Comparison of ENCODE assay signal across 20 cellular contexts in genomic region chr19:43704002-43704705, GRCh38. TPM values are rescaled to one million over a fixed set of nuclear protein-coding genes. Genes with fewer than 3 reads are reported as not detected.
DNase-seq lines count a peak whose midpoint lies in the region; ATAC-seq, FAIRE-seq and TF ChIP-seq lines count a peak whose summit lies in the region.
"Had no signal": no experiment of that assay in that cellular context is flagged by ENCODE, and none has a peak within 500 bp of the region (broad histone marks: within the 10 kb centered on the region; RNA-seq: fewer than 3 reads in every experiment).

No MANE protein-coding gene starts in this region.

- H3K36me3 ChIP-seq in H1 (ENCODE audit: control insufficient read depth in 2 of 4, insufficient read depth in 4 of 4, low read length in 3 of 4) = no peaks in the 10 kb centered on the region
- H3K36me3 ChIP-seq: Peyer's patch had no signal

- H3K4me3 ChIP-seq in H1 (ENCODE audit: extremely low read depth in 1 of 4, insufficient read depth in 2 of 4, low read depth in 3 of 4, low read length in 4 of 4) = no peak overlapping the region
- H3K4me3 ChIP-seq: GM23248, Peyer's patch had no signal

- POLR2A ChIA-PET in H1 (lab: Charles Lee; ENCODE audit: partially characterized antibody) = no interaction called here

- H2AK5ac ChIP-seq in H1 (ENCODE audit: low read depth, low read length) = no peak overlapping the region

- 0 out of 7 replicates have a peak, but pooled peaks cover 0 to 2% (median 0%) of the 10 kb centered on the region in 4 experiments for H3K4me1 ChIP-seq in H1 (replicated peaks in 1 of 4; ENCODE audit: control insufficient read depth in 3 of 4, insufficient read depth in 4 of 4, low read length in 3 of 4)

- H3K14ac ChIP-seq in H1 (ENCODE audit: insufficient read length) = no peak overlapping the region

- no peak for TF ChIP-seq RAD21 in H1 (IDR thresholded peaks at IDR 0.05 in 1 of 2, conservative IDR thresholded peaks at IDR 0.05 in 1 of 2; ENCODE audit: low read depth in 2 of 2, low read length in 2 of 2)

- H3K27me3 ChIP-seq in H1 (replicated peaks in 1 of 4; ENCODE audit: control insufficient read depth in 3 of 4, extremely low read depth in 1 of 4, insufficient read depth in 3 of 4, low read length in 3 of 4) = peaks cover 0 to 2% (median under 1%) of the 10 kb centered on the region in 4 experiments; a peak in 3 of 7 replicates
- H3K27me3 ChIP-seq: Peyer's patch had no signal

- H2BK5ac ChIP-seq in H1 (ENCODE audit: low read depth, low read length) = no peak overlapping the region

- no peak for ATAC-seq in stimulated activated naive B cell treated with anti-CD40 and anti-IgM and Interleukin-4, amounts not matched to agents 10 μg/mL and 1 μg/mL and 100 μg/mL, for 72 hours (replicated peaks)
- no peak for ATAC-seq in stimulated activated effector memory CD8-positive, alpha-beta T cell treated with anti-CD3 and anti-CD28 coated beads, Interleukin-12 subunit alpha, Interleukin-12 subunit beta, amount 100 ng/mL, for 72 hours
- ATAC-seq: SK-N-SH treated with all-trans-retinoic acid at 6 μM for 48 hours had no signal

- CTCF ChIA-PET in H1 (lab: Charles Lee; ENCODE audit: partially characterized antibody) = interaction anchor here (0.6 to 1.2 kb wide), 3 partner anchors 10 to 119 kb away, joined by 3 read pairs; no protein-coding TSS in a partner anchor

- no peak overlapping the region for H3K23ac ChIP-seq in H1 (ENCODE audit: insufficient read length)

- no peaks in the 10 kb centered on the region for H3K79me1 ChIP-seq in H1 (ENCODE audit: low read depth, low read length)

- H3K36me3 Mint-ChIP-seq in stimulated activated naive B cell treated with anti-CD40 and anti-IgM and Interleukin-4, amounts not matched to agents 10 μg/mL and 1 μg/mL and 100 μg/mL, for 72 hours = peaks cover 3 to 6% of the 10 kb centered on the region in 2 donors
- no peaks in the 10 kb centered on the region for H3K36me3 Mint-ChIP-seq in stimulated activated effector memory CD8-positive, alpha-beta T cell treated with anti-CD3 and anti-CD28 coated beads, Interleukin-12 subunit alpha, Interleukin-12 subunit beta, amount 100 ng/mL, for 72 hours

- peaks cover 13 to 15% of the 10 kb centered on the region in 2 donors for H3K27me3 Mint-ChIP-seq in stimulated activated naive B cell treated with anti-CD40 and anti-IgM and Interleukin-4, amounts not matched to agents 10 μg/mL and 1 μg/mL and 100 μg/mL, for 72 hours

- FAIRE-seq in H1 (lab: Jason Lieb, UNC) = no peak

- H2BK15ac ChIP-seq in H1 (ENCODE audit: low read length) = no peak overlapping the region

- TF ChIP-seq EP300 in H1 (IDR thresholded peaks at IDR 0.05; ENCODE audit: borderline replicate concordance in 1 of 2, low read depth in 2 of 2, low read length in 2 of 2) = no peak

- no peak overlapping the region for H2BK20ac ChIP-seq in H1 (ENCODE audit: low read length)

- no peak overlapping the region for H3K18ac ChIP-seq in H1 (ENCODE audit: extremely low read depth, low read length)

- 79% methylated on average over 7 of the region's 7 CpGs; no CpG with 5 or more reads in 1 of the 2 experiments for WGBS in H1 (ENCODE audit: extremely low coverage in 1 of 2, insufficient coverage in 1 of 2, insufficient read length in 1 of 2, insufficient replicate concordance in 2 of 2, low coverage in 1 of 2, low lambda C conversion rate in 2 of 2, missing lambda C conversion rate in 1 of 2), 2 experiments

- H3K27ac Mint-ChIP-seq in stimulated activated naive B cell treated with anti-CD40 and anti-IgM and Interleukin-4, amounts not matched to agents 10 μg/mL and 1 μg/mL and 100 μg/mL, for 72 hours = peak overlapping the region; percentile 43
- H3K27ac Mint-ChIP-seq in stimulated activated effector memory CD8-positive, alpha-beta T cell treated with anti-CD3 and anti-CD28 coated beads, Interleukin-12 subunit alpha, Interleukin-12 subunit beta, amount 100 ng/mL, for 72 hours = no peak overlapping the region

- no peak for TF ChIP-seq POLR2A in H1 (IDR thresholded peaks at IDR 0.05; ENCODE audit: control extremely low read depth in 1 of 2, low read depth in 2 of 2, low read length in 2 of 2)

- no peak overlapping the region for H3K9ac ChIP-seq in H1 (replicated peaks in 1 of 4; ENCODE audit: extremely low read depth in 1 of 4, low read depth in 3 of 4, low read length in 3 of 4)
- H3K9ac ChIP-seq: GM23248 had no signal

- peaks cover 16 to 36% of the 10 kb centered on the region in 2 donors for H3K4me1 Mint-ChIP-seq in stimulated activated naive B cell treated with anti-CD40 and anti-IgM and Interleukin-4, amounts not matched to agents 10 μg/mL and 1 μg/mL and 100 μg/mL, for 72 hours
- peaks cover 22% of the 10 kb centered on the region for H3K4me1 Mint-ChIP-seq in stimulated activated effector memory CD8-positive, alpha-beta T cell treated with anti-CD3 and anti-CD28 coated beads, Interleukin-12 subunit alpha, Interleukin-12 subunit beta, amount 100 ng/mL, for 72 hours

- H3K4ac ChIP-seq in H1 (replicated peaks; ENCODE audit: insufficient read length, low read depth, low read length) = no peak overlapping the region

- H3K4me3 Mint-ChIP-seq in stimulated activated naive B cell treated with anti-CD40 and anti-IgM and Interleukin-4, amounts not matched to agents 10 μg/mL and 1 μg/mL and 100 μg/mL, for 72 hours = no peak overlapping the region
- no peak overlapping the region for H3K4me3 Mint-ChIP-seq in stimulated activated effector memory CD8-positive, alpha-beta T cell treated with anti-CD3 and anti-CD28 coated beads, Interleukin-12 subunit alpha, Interleukin-12 subunit beta, amount 100 ng/mL, for 72 hours

- no peak overlapping the region for H3K27ac ChIP-seq in H1 (ENCODE audit: low read depth, low read length)
- H3K27ac ChIP-seq: GM23248, Peyer's patch had no signal

- no peaks in the 10 kb centered on the region for H3K79me2 ChIP-seq in H1 (ENCODE audit: control insufficient read depth in 1 of 2, insufficient read depth in 2 of 2, low read length in 2 of 2)

- no peak overlapping the region for H4K8ac ChIP-seq in H1 (ENCODE audit: extremely low read depth, insufficient read depth, low read length)

- H3K23me2 ChIP-seq in H1 (ENCODE audit: low read depth, low read length) = peaks cover 5% of the 10 kb centered on the region; the same call in 1 of the 2 replicates

- H3K56ac ChIP-seq in H1 (replicated peaks; ENCODE audit: insufficient read length, low read depth, low read length) = no peak overlapping the region

- H2AFZ ChIP-seq in H1 (ENCODE audit: low read length) = no peak overlapping the region

- TF ChIP-seq CTCF in H1 (IDR thresholded peaks at IDR 0.05; ENCODE audit: control extremely low read depth in 1 of 3, insufficient read depth in 1 of 3, low read depth in 1 of 3, low read length in 3 of 3) = no peak

- H3K9me3 ChIP-seq in H1 (ENCODE audit: insufficient read depth in 2 of 2, low read depth in 1 of 2, low read length in 1 of 2) = peaks cover 5 to 6% of the 10 kb centered on the region in 2 experiments; a peak in 3 of 4 replicates

- peaks cover 6% of the 10 kb centered on the region in 2 donors for H3K9me3 Mint-ChIP-seq in stimulated activated naive B cell treated with anti-CD40 and anti-IgM and Interleukin-4, amounts not matched to agents 10 μg/mL and 1 μg/mL and 100 μg/mL, for 72 hours
- peaks cover 4% of the 10 kb centered on the region for H3K9me3 Mint-ChIP-seq in stimulated activated effector memory CD8-positive, alpha-beta T cell treated with anti-CD3 and anti-CD28 coated beads, Interleukin-12 subunit alpha, Interleukin-12 subunit beta, amount 100 ng/mL, for 72 hours

- H2BK12ac ChIP-seq in H1 (ENCODE audit: low read depth, low read length) = 0 out of 2 replicates have a peak overlapping the region, but pooled peaks have one; percentile 17

- H4K91ac ChIP-seq in H1 (replicated peaks; ENCODE audit: insufficient read length, low read length) = no peak overlapping the region

- no peak overlapping the region for H4K5ac ChIP-seq in H1 (ENCODE audit: insufficient read length, low read depth, low read length)

- no peak overlapping the region for H3K4me2 ChIP-seq in H1 (ENCODE audit: insufficient read depth in 1 of 2, low read depth in 2 of 2, low read length in 2 of 2)

- no peaks in the 10 kb centered on the region for H4K20me1 ChIP-seq in H1 (replicated peaks in 1 of 2; ENCODE audit: control insufficient read depth in 1 of 2, insufficient read depth in 2 of 2, low read length in 2 of 2)

- DNase-seq in Daoy (ENCODE audit: low read depth) (peak; percentile 25), M059J (ENCODE audit: low read depth) (peak; percentile 27), H1 (ENCODE audit: low read depth in 1 of 2, low spot score in 2 of 2) (no peak), mucosa of gallbladder (ENCODE audit: low spot score) (no peak), DMS 273 (lab: John Stamatoyannopoulos, UW; ENCODE audit: unreplicated experiment) (no peak)
- DNase-seq in stimulated activated naive B cell treated with anti-CD40 and anti-IgM and Interleukin-4, amounts not matched to agents 10 μg/mL and 1 μg/mL and 100 μg/mL, for 72 hours = no peak
- DNase-seq in stimulated activated effector memory CD8-positive, alpha-beta T cell treated with anti-CD3 and anti-CD28 coated beads, Interleukin-12 subunit alpha, Interleukin-12 subunit beta, amount 100 ng/mL, for 72 hours (ENCODE audit: low spot score in 2 of 2) = no peak
- DNase-seq: C1 segment of cervical spinal cord, DND-41, GM23248, IMR-90, MV-4-11, NCI-H1436, NCI-H2029 treated with DMSO at 0.1 percent for 48 hours, NCI-H510A, NCI-H82, SHP77 had no signal

- no peak overlapping the region for H2BK120ac ChIP-seq in H1 (replicated peaks; ENCODE audit: low read depth, low read length)

RNA-seq across cellular contexts. Expression of gene IRGC, which starts 11.7 kb away (rescaled TPM):
- not detected in 2 replicates for total RNA-seq in Daoy (2014; rRNA removed; shearing (Covaris generic))
- not detected in 2 replicates for total RNA-seq in M059J (2014; rRNA removed; shearing (Covaris generic))
- not detected in 2 replicates for total RNA-seq in H1 (2021; fragmentation: NEBNext Ultra II Directional; extraction: Animal tissue kit (Norgen Biotek cat#: 25700))
- polyA plus RNA-seq in H1 (2011; rRNA removed) = not detected in 2 replicates
- not detected for polyA plus RNA-seq in H1 (2011; cell fraction: cytosol; rRNA removed)
- not detected for polyA plus RNA-seq in H1 (2011; cell fraction: nucleus; rRNA removed)
- not detected in 4 replicates for polyA plus RNA-seq in H1 (2012, experiment 1 of 2)
- not detected for polyA plus RNA-seq in H1 (2012, experiment 2 of 2)
- polyA plus RNA-seq in H1 (2013, experiment 1 of 2) = not detected
- polyA plus RNA-seq in H1 (2013, experiment 2 of 2) = 0.06 TPM
- not detected in 2 replicates for polyA minus RNA-seq in H1 (2011; rRNA and poly(A)+ RNA removed)
- not detected for polyA minus RNA-seq in H1 (2011; cell fraction: cytosol; rRNA and poly(A)+ RNA removed)
- polyA minus RNA-seq in H1 (2011; cell fraction: nucleus; rRNA and poly(A)+ RNA removed) = not detected
- not detected for total RNA-seq in mucosa of gallbladder
- total RNA-seq: GM23248, IMR-90, LHCN-M2, Peyer's patch had no signal
- polyA plus RNA-seq: GM23248, IMR-90 had no signal

RNA-seq across cellular contexts. Expression of gene PLAUR, which starts 34.2 kb away (rescaled TPM):
- 159 and 206 TPM in 2 replicates for total RNA-seq in Daoy (2014; rRNA removed; shearing (Covaris generic))
- total RNA-seq in M059J (2014; rRNA removed; shearing (Covaris generic)) = 92.1 and 117 TPM in 2 replicates
- 22.9 and 23.0 TPM in 2 replicates for total RNA-seq in H1 (2021; fragmentation: NEBNext Ultra II Directional; extraction: Animal tissue kit (Norgen Biotek cat#: 25700))
- 23.4 and 29.8 TPM in 2 replicates for polyA plus RNA-seq in H1 (2011; rRNA removed)
- 33.3 TPM for polyA plus RNA-seq in H1 (2011; cell fraction: cytosol; rRNA removed)
- polyA plus RNA-seq in H1 (2011; cell fraction: nucleus; rRNA removed) = 32.7 TPM
- polyA plus RNA-seq in H1 (2012, experiment 1 of 2) = 22.5 to 28.7 TPM (median 26.3 TPM) in 4 replicates
- polyA plus RNA-seq in H1 (2012, experiment 2 of 2) = 16.1 TPM
- polyA plus RNA-seq in H1 (2013, experiment 1 of 2) = 32.2 TPM
- polyA plus RNA-seq in H1 (2013, experiment 2 of 2) = 35.2 TPM
- polyA minus RNA-seq in H1 (2011; rRNA and poly(A)+ RNA removed) = 11.9 and 15.1 TPM in 2 replicates
- 8.6 TPM for polyA minus RNA-seq in H1 (2011; cell fraction: cytosol; rRNA and poly(A)+ RNA removed)
- 9.9 TPM for polyA minus RNA-seq in H1 (2011; cell fraction: nucleus; rRNA and poly(A)+ RNA removed)
- total RNA-seq in mucosa of gallbladder = 46.3 TPM

RNA-seq across cellular contexts. Expression of gene SMG9, which starts 50.6 kb away (rescaled TPM):
- 14.1 and 20.3 TPM in 2 replicates for total RNA-seq in Daoy (2014; rRNA removed; shearing (Covaris generic))
- total RNA-seq in M059J (2014; rRNA removed; shearing (Covaris generic)) = 16.0 and 24.0 TPM in 2 replicates
- total RNA-seq in H1 (2021; fragmentation: NEBNext Ultra II Directional; extraction: Animal tissue kit (Norgen Biotek cat#: 25700)) = 28.7 and 34.0 TPM in 2 replicates
- 20.4 and 25.6 TPM in 2 replicates for polyA plus RNA-seq in H1 (2011; rRNA removed)
- 16.5 TPM for polyA plus RNA-seq in H1 (2011; cell fraction: cytosol; rRNA removed)
- polyA plus RNA-seq in H1 (2011; cell fraction: nucleus; rRNA removed) = 50.0 TPM
- polyA plus RNA-seq in H1 (2012, experiment 1 of 2) = 21.5 to 33.3 TPM (median 28.7 TPM) in 4 replicates
- 14.0 TPM for polyA plus RNA-seq in H1 (2012, experiment 2 of 2)
- 13.1 TPM for polyA plus RNA-seq in H1 (2013, experiment 1 of 2)
- 12.1 TPM for polyA plus RNA-seq in H1 (2013, experiment 2 of 2)
- 13.7 and 13.8 TPM in 2 replicates for polyA minus RNA-seq in H1 (2011; rRNA and poly(A)+ RNA removed)
- 12.5 TPM for polyA minus RNA-seq in H1 (2011; cell fraction: cytosol; rRNA and poly(A)+ RNA removed)
- polyA minus RNA-seq in H1 (2011; cell fraction: nucleus; rRNA and poly(A)+ RNA removed) = 15.1 TPM
- total RNA-seq in mucosa of gallbladder = 71.4 TPM

Comparison
In these comparisons a context has a peak if more than half of its experiments do, and no peak if none do; other contexts are left out.
1. DNase-seq: peak in Daoy (single experiment) and M059J (single experiment); none in H1 (0 of 2), stimulated activated naive B cell treated with anti-CD40 and anti-IgM and Interleukin-4, amounts not matched to agents 10 μg/mL and 1 μg/mL and 100 μg/mL, for 72 hours (single experiment), stimulated activated effector memory CD8-positive, alpha-beta T cell treated with anti-CD3 and anti-CD28 coated beads, Interleukin-12 subunit alpha, Interleukin-12 subunit beta, amount 100 ng/mL, for 72 hours (0 of 2), mucosa of gallbladder (single experiment) and DMS 273 (single experiment).